In the genomic region with DNA sequence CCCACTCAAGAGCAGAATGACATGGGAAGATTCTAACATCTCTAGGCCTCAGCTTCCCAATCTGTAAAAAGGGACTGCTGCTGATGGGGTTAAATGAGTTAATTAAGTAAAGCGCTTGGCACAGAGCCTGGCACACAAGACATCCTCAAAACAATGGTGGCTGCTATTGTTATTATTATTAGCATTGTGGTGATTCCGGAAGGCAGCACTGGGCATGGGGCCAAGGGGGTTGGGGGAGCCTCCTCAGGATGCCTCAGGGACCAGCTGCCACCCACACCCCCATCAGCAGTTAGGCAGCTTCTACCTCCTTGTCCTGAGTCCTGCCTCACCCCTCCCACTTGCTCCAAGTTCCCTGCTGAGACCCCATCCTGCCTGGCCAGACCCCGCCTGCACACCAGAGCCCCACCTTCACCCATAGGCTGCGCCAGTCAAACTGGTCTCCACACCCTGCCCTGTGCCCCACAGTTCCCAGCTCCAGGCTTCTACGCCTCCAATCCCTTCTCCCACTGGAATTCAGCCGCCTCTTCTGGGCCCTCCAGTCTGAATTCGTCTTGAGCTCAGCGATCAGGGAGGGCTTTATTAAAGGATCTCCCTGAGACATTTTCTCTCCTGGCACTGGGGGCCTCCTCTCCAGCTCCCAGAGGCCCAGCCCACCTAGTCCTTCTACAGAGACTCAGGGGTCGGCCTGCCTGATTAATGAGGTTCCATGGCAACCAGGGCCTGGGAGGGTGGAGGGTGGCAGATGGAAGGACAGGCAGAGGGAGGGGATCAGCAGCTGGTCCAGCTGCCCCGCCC, we compare ENCODE assay signal across 8 cellular contexts. TPM values are rescaled to one million over a fixed set of nuclear protein-coding genes. Genes with fewer than 3 reads are reported as not detected.
A peak's percentile ranks its signal among the peaks of the same experiment; 100 is the strongest.
DNase-seq lines count a peak whose midpoint lies in the region; ATAC-seq and TF ChIP-seq lines count a peak whose summit lies in the region.

No MANE protein-coding gene starts in this region.

- WGBS in mesenchymal stem cell: 37% methylated on average over 10 of the region's 10 CpGs

- H3K9ac ChIP-seq in KMS-11: peak overlapping the region; percentile 72; the same call in 1 of the 2 replicates
- peak overlapping the region; percentile 81 for H3K9ac ChIP-seq in mesenchymal stem cell (ENCODE audit: low read length)

- H4K8ac ChIP-seq in mesenchymal stem cell (ENCODE audit: low read length): no peak overlapping the region

- no peak overlapping the region for H2BK120ac ChIP-seq in mesenchymal stem cell (ENCODE audit: low read depth, low read length)

- TF ChIP-seq CTCF in KMS-11 (conservative IDR thresholded peaks at IDR 0.05; ENCODE audit: low read depth, low read length): no peak
- no peak for TF ChIP-seq CTCF in activated CD8-positive, alpha-beta T cell treated with anti-CD3 and anti-CD28 coated beads for 36 hours (IDR thresholded peaks at IDR 0.05)

- H2BK5ac ChIP-seq in mesenchymal stem cell (ENCODE audit: low read depth, low read length, poor library complexity, severe bottlenecking): no peak overlapping the region

- peak overlapping the region; percentile 92 for H3K27ac Mint-ChIP-seq in activated CD8-positive, alpha-beta T cell treated with anti-CD3 and anti-CD28 coated beads for 36 hours

- H3K4me1 Mint-ChIP-seq in activated CD8-positive, alpha-beta T cell treated with anti-CD3 and anti-CD28 coated beads for 36 hours (ENCODE audit: low read depth): peaks cover 83% of the 10 kb centered on the region

- H3K4ac ChIP-seq in mesenchymal stem cell (ENCODE audit: low read depth in 1 of 2, low read length in 2 of 2): no peak overlapping the region

- H3K27me3 ChIP-seq in KMS-11 (ENCODE audit: insufficient read depth, low read depth) (no peaks in the 10 kb centered on the region), mesenchymal stem cell (ENCODE audit: control insufficient read depth in 1 of 2, insufficient read depth in 1 of 2, low read length in 2 of 2) (no peaks in the 10 kb centered on the region)

- intact Hi-C loops in activated CD8-positive, alpha-beta T cell treated with anti-CD3 and anti-CD28 coated beads for 36 hours (cut with micrococcal nuclease): loop anchor here (5.0 kb wide), 1 partner anchor 48 kb away; the partner anchor contains the start of gene ZNF341

- H3K4me2 ChIP-seq in KMS-11: peak overlapping the region; percentile 91
- no peak overlapping the region for H3K4me2 ChIP-seq in mesenchymal stem cell (ENCODE audit: low read length, poor library complexity, severe bottlenecking)

- H3K9me3 ChIP-seq in mesenchymal stem cell (ENCODE audit: control insufficient read depth, low read length): no peaks in the 10 kb centered on the region

- H3K36me3 ChIP-seq in KMS-11 (ENCODE audit: insufficient read depth) (0 out of 2 replicates have a peak, but pooled peaks cover 4% of the 10 kb centered on the region), mesenchymal stem cell (ENCODE audit: control insufficient read depth in 1 of 2, insufficient read depth in 2 of 2, low read depth in 1 of 2, low read length in 2 of 2) (peaks cover 0 to 2% of the 10 kb centered on the region in 2 experiments)

- peaks cover 16% of the 10 kb centered on the region for H3K79me1 ChIP-seq in mesenchymal stem cell (replicated peaks; ENCODE audit: low read length, poor library complexity, severe bottlenecking)

- no peak for ATAC-seq in activated CD8-positive, alpha-beta T cell treated with anti-CD3 and anti-CD28 coated beads for 36 hours
- no peak for ATAC-seq in GM21576 (IDR thresholded peaks at IDR 0.05; ENCODE audit: unreplicated experiment)

- DNase-seq in COLO668 (lab: John Stamatoyannopoulos, UW; ENCODE audit: unreplicated experiment) (peak; percentile 82), mesenchymal stem cell (no peak), NCI-H187 treated with DMSO at 0.1 percent for 48 hours (lab: John Stamatoyannopoulos, UW) (no peak), nucleus accumbens (lab: John Stamatoyannopoulos, UW) (no peak)
- no peak for DNase-seq in activated CD8-positive, alpha-beta T cell treated with anti-CD3 and anti-CD28 coated beads for 36 hours
- no peak for DNase-seq in stimulated activated naive CD4-positive, alpha-beta T cell treated with Interleukin-2 at 50 U/mL for 16 hours (lab: John Stamatoyannopoulos, UW)

- H3K23ac ChIP-seq in mesenchymal stem cell (ENCODE audit: low read length in 2 of 2): no peak overlapping the region

- peak overlapping the region in 1 of 2 experiments; percentile 30 for H3K18ac ChIP-seq in mesenchymal stem cell (ENCODE audit: low read depth in 1 of 2, low read length in 2 of 2)

- H2AFZ ChIP-seq in KMS-11 (ENCODE audit: low read depth) (no peak overlapping the region), mesenchymal stem cell (ENCODE audit: low read depth, low read length) (peak overlapping the region; percentile 66)

- H4K20me1 ChIP-seq in KMS-11 (ENCODE audit: insufficient read depth): peaks cover 19% of the 10 kb centered on the region

- H3K4me1 ChIP-seq in KMS-11 (ENCODE audit: low read depth, poor library complexity, severe bottlenecking): peaks cover 78% of the 10 kb centered on the region
- H3K4me1 ChIP-seq in mesenchymal stem cell (ENCODE audit: control insufficient read depth, insufficient read depth, low read depth, low read length): peaks cover 22% of the 10 kb centered on the region

- peaks cover 41% of the 10 kb centered on the region for H3K36me3 Mint-ChIP-seq in activated CD8-positive, alpha-beta T cell treated with anti-CD3 and anti-CD28 coated beads for 36 hours (ENCODE audit: low read depth)

- POLR2A ChIA-PET in activated CD8-positive, alpha-beta T cell treated with anti-CD3 and anti-CD28 coated beads for 36 hours (lab: Charles Lee): interaction anchor here (0.9 to 12.5 kb wide), 4 partner anchors 16 to 48 kb away, joined by 5 to 262 read pairs (median 27); partner anchors contain the start of genes ACTL10, C20orf144, NECAB3 and PXMP4

- no peak overlapping the region for H4K91ac ChIP-seq in mesenchymal stem cell (ENCODE audit: low read length)

- H2BK12ac ChIP-seq in mesenchymal stem cell (ENCODE audit: low read length in 2 of 2): peak overlapping the region in 1 of 2 experiments; percentile 45

- H3K27me3 Mint-ChIP-seq in activated CD8-positive, alpha-beta T cell treated with anti-CD3 and anti-CD28 coated beads for 36 hours: no peaks in the 10 kb centered on the region

- H3K79me2 ChIP-seq in KMS-11 (ENCODE audit: insufficient read depth, low read depth): peaks cover 56% of the 10 kb centered on the region

- no peak overlapping the region for H3K14ac ChIP-seq in mesenchymal stem cell (ENCODE audit: low read length in 2 of 2)

- H3K27ac ChIP-seq in KMS-11: peak overlapping the region; percentile 67; the same call in 1 of the 2 replicates
- no peak overlapping the region for H3K27ac ChIP-seq in mesenchymal stem cell (ENCODE audit: low read length, poor library complexity, severe bottlenecking)

- H3K9me3 Mint-ChIP-seq in activated CD8-positive, alpha-beta T cell treated with anti-CD3 and anti-CD28 coated beads for 36 hours: no peaks in the 10 kb centered on the region

- H2BK15ac ChIP-seq in mesenchymal stem cell (ENCODE audit: low read depth, poor library complexity, severe bottlenecking): no peak overlapping the region

- CTCF ChIA-PET in activated CD8-positive, alpha-beta T cell treated with anti-CD3 and anti-CD28 coated beads for 36 hours (lab: Charles Lee): interaction anchor here (1.1 to 7.6 kb wide), 4 partner anchors 13 to 20 kb away, joined by 3 to 71 read pairs (median 6); partner anchors contain the start of gene ACTL10

- H3K4me3 ChIP-seq in KMS-11 (IDR thresholded peaks at IDR 0.05; ENCODE audit: insufficient read depth, low read depth, low read length): no peak overlapping the region
- H3K4me3 ChIP-seq in mesenchymal stem cell (ENCODE audit: insufficient read depth in 1 of 2, low read depth in 1 of 2, low read length in 2 of 2): peak overlapping the region in 1 of 2 experiments; percentile 80

- H3K4me3 Mint-ChIP-seq in activated CD8-positive, alpha-beta T cell treated with anti-CD3 and anti-CD28 coated beads for 36 hours: peak overlapping the region; percentile 95

- H2AK5ac ChIP-seq in mesenchymal stem cell (ENCODE audit: low read length, severe bottlenecking): no peak overlapping the region

RNA-seq across cellular contexts. Expression of gene E2F1, which starts 1.5 kb away (rescaled TPM):
- 10 to 100 TPM; 71.2 to 72.0 TPM for total RNA-seq in activated CD8-positive, alpha-beta T cell treated with anti-CD3 and anti-CD28 coated beads for 36 hours
- 2.2 TPM for polyA plus RNA-seq in mesenchymal stem cell (2013, experiment 1 of 2)
- polyA plus RNA-seq in mesenchymal stem cell (2013, experiment 2 of 2): 2.1 TPM

RNA-seq across cellular contexts. Expression of gene NECAB3, which starts 10.5 kb away (rescaled TPM):
- 10 to 100 TPM; 13.7 to 16.0 TPM for total RNA-seq in activated CD8-positive, alpha-beta T cell treated with anti-CD3 and anti-CD28 coated beads for 36 hours
- polyA plus RNA-seq in mesenchymal stem cell (2013, experiment 1 of 2): 13.7 TPM
- 12.4 TPM for polyA plus RNA-seq in mesenchymal stem cell (2013, experiment 2 of 2)

RNA-seq across cellular contexts. Expression of gene ACTL10, which starts 18.0 kb away (rescaled TPM):
- 1 to 10 TPM; 2.4 TPM for total RNA-seq in activated CD8-positive, alpha-beta T cell treated with anti-CD3 and anti-CD28 coated beads for 36 hours
- polyA plus RNA-seq in mesenchymal stem cell (2013, experiment 1 of 2): not detected
- polyA plus RNA-seq in mesenchymal stem cell (2013, experiment 2 of 2): not detected

RNA-seq across cellular contexts. Expression of gene C20orf144, which starts 22.6 kb away (rescaled TPM):
- under 1 TPM; 0.29 to 0.36 TPM for total RNA-seq in activated CD8-positive, alpha-beta T cell treated with anti-CD3 and anti-CD28 coated beads for 36 hours
- 0.11 TPM for polyA plus RNA-seq in mesenchymal stem cell (2013, experiment 1 of 2)
- polyA plus RNA-seq in mesenchymal stem cell (2013, experiment 2 of 2): 0.04 TPM

RNA-seq across cellular contexts. Expression of gene PXMP4, which starts 35.4 kb away (rescaled TPM):
- 1 to 10 TPM; 6.9 to 7.3 TPM for total RNA-seq in activated CD8-positive, alpha-beta T cell treated with anti-CD3 and anti-CD28 coated beads for 36 hours
- polyA plus RNA-seq in mesenchymal stem cell (2013, experiment 1 of 2): 3.2 TPM
- 2.7 TPM for polyA plus RNA-seq in mesenchymal stem cell (2013, experiment 2 of 2)
